ENCODE assay signal across 8 cellular contexts in genomic region chr17:8185580-8186445, GRCh38. TPM values are rescaled to one million over a fixed set of nuclear protein-coding genes. Genes with fewer than 3 reads are reported as not detected.
A peak's percentile ranks its signal among the peaks of the same experiment; 100 is the strongest.
DNase-seq lines count a peak whose midpoint lies in the region; ATAC-seq and TF ChIP-seq lines count a peak whose summit lies in the region.

No MANE protein-coding gene starts in this region.

- no peaks in the 10 kb centered on the region for H3K36me3 Mint-ChIP-seq in activated T-helper 17 cell treated with anti-CD3 and anti-CD28 coated beads, Interleukin-2, amount 50 U/mL, for 72 hours (ENCODE audit: low read depth)

- H3K9me3 ChIP-seq in DND-41 (ENCODE audit: insufficient read depth, low read length, severe bottlenecking): no peaks in the 10 kb centered on the region
- H3K9me3 ChIP-seq in neural cell (ENCODE audit: low read length): no peaks in the 10 kb centered on the region

- TF ChIP-seq EP300 in neural cell (conservative IDR thresholded peaks at IDR 0.05; ENCODE audit: poor library complexity, severe bottlenecking): no peak

- peak overlapping the region; percentile 70 for H3K9ac ChIP-seq in DND-41 (ENCODE audit: low read depth, low read length)
- H3K9ac ChIP-seq in neural cell (ENCODE audit: low read length): peak overlapping the region; percentile 77

- TF ChIP-seq RAD21 in neural cell (conservative IDR thresholded peaks at IDR 0.05): no peak

- H3K27ac ChIP-seq in DND-41 (ENCODE audit: low read length) (peak overlapping the region; percentile 99), HL-60 (replicated peaks) (peak overlapping the region; percentile 61), neural cell (ENCODE audit: low read length) (peak overlapping the region; percentile 87)

- DNase-seq in DND-41 (peak; percentile 83), HL-60 (ENCODE audit: low read depth in 1 of 2, low spot score in 1 of 2) (peak in 1 of 2 experiments; percentile 63), RPMI7951 (ENCODE audit: low read depth) (peak; percentile 61), fibroblast of villous mesenchyme (ENCODE audit: low read depth) (peak; percentile 74)
- peak; percentile 93 for DNase-seq in stimulated activated naive CD8-positive, alpha-beta T cell treated with anti-CD3 and anti-CD28 coated beads, Interleukin-15, Interleukin-2, amounts not matched to agents 100 U/mL and 50 U/mL, for 24 hours

- peak overlapping the region; percentile 55 to 80 for H3K4me3 ChIP-seq in DND-41 (ENCODE audit: low read depth in 1 of 2, low read length in 2 of 2)
- H3K4me3 ChIP-seq in HL-60 (replicated peaks; ENCODE audit: insufficient read depth, low read length): peak overlapping the region; percentile 79
- peak overlapping the region; percentile 98 for H3K4me3 ChIP-seq in fibroblast of villous mesenchyme (ENCODE audit: low read depth, low read length)
- peak overlapping the region; percentile 100 for H3K4me3 ChIP-seq in neural cell (ENCODE audit: low read length)

- H3K4me2 ChIP-seq in DND-41 (ENCODE audit: insufficient read depth, low read length) (peak overlapping the region; percentile 91), neural cell (ENCODE audit: low read length) (peak overlapping the region; percentile 80)

- no peak for TF ChIP-seq CTCF in DND-41 (IDR thresholded peaks at IDR 0.05; ENCODE audit: borderline replicate concordance, extremely low read depth, low read length, poor library complexity, severe bottlenecking)
- no peak for TF ChIP-seq CTCF in HL-60 (IDR thresholded peaks at IDR 0.05; ENCODE audit: insufficient read depth, low read length)
- TF ChIP-seq CTCF in fibroblast of villous mesenchyme (IDR thresholded peaks at IDR 0.05; ENCODE audit: insufficient read depth, low read depth, low read length): no peak
- TF ChIP-seq CTCF in neural cell (IDR thresholded peaks at IDR 0.05; ENCODE audit: poor library complexity, severe bottlenecking): no peak

- H3K4me3 Mint-ChIP-seq in activated T-helper 17 cell treated with anti-CD3 and anti-CD28 coated beads, Interleukin-2, amount 50 U/mL, for 72 hours: no peak overlapping the region

- H3K79me2 ChIP-seq in DND-41 (ENCODE audit: insufficient read depth, low read length): peaks cover 17% of the 10 kb centered on the region
- H3K79me2 ChIP-seq in neural cell (replicated peaks; ENCODE audit: insufficient read depth, low read length): no peaks in the 10 kb centered on the region

- H3K4me1 Mint-ChIP-seq in activated T-helper 17 cell treated with anti-CD3 and anti-CD28 coated beads, Interleukin-2, amount 50 U/mL, for 72 hours: peaks cover 2% of the 10 kb centered on the region

- no peaks in the 10 kb centered on the region for H3K9me2 ChIP-seq in neural cell (ENCODE audit: insufficient read depth, low read length)

- H3K4me1 ChIP-seq in DND-41 (ENCODE audit: insufficient read depth, low read length): peaks cover 51% of the 10 kb centered on the region

- no peak overlapping the region for H3K27ac Mint-ChIP-seq in activated T-helper 17 cell treated with anti-CD3 and anti-CD28 coated beads, Interleukin-2, amount 50 U/mL, for 72 hours

- ATAC-seq in DND-41 (ENCODE audit: insufficient read depth, low read depth) (0 out of 3 replicates have a peak, but pooled peaks have one; percentile 2), HG02884 (IDR thresholded peaks at IDR 0.05; ENCODE audit: unreplicated experiment) (no peak)
- ATAC-seq in activated T-helper 17 cell treated with anti-CD3 and anti-CD28 coated beads, Interleukin-2, amount 50 U/mL, for 72 hours (replicated peaks): peak; percentile 21
- ATAC-seq in stimulated activated naive CD8-positive, alpha-beta T cell treated with anti-CD3 and anti-CD28 coated beads, Interleukin-15, Interleukin-2, amounts not matched to agents 100 U/mL and 50 U/mL, for 24 hours: peak; percentile 4

- H3K27me3 ChIP-seq in DND-41 (ENCODE audit: insufficient read depth, low read length, poor library complexity): no peaks in the 10 kb centered on the region
- no peaks in the 10 kb centered on the region for H3K27me3 ChIP-seq in HL-60 (ENCODE audit: insufficient read depth, poor library complexity, severe bottlenecking)
- no peaks in the 10 kb centered on the region for H3K27me3 ChIP-seq in neural cell (ENCODE audit: insufficient read depth, low read depth, low read length)

- H4K20me1 ChIP-seq in DND-41 (ENCODE audit: insufficient read depth, low read length): peaks cover 13% of the 10 kb centered on the region
- H4K20me1 ChIP-seq in neural cell (ENCODE audit: insufficient read depth): peaks cover 3% of the 10 kb centered on the region

- peaks cover 7% of the 10 kb centered on the region for H3F3A ChIP-seq in neural cell (ENCODE audit: insufficient read depth, low read length, poor library complexity, severe bottlenecking)

- no peaks in the 10 kb centered on the region for H3K27me3 Mint-ChIP-seq in activated T-helper 17 cell treated with anti-CD3 and anti-CD28 coated beads, Interleukin-2, amount 50 U/mL, for 72 hours

- no peaks in the 10 kb centered on the region for H3K9me3 Mint-ChIP-seq in activated T-helper 17 cell treated with anti-CD3 and anti-CD28 coated beads, Interleukin-2, amount 50 U/mL, for 72 hours

- H3K36me3 ChIP-seq in DND-41 (ENCODE audit: insufficient read depth, low read length): no peaks in the 10 kb centered on the region; the same call in 1 of the 2 replicates
- H3K36me3 ChIP-seq in neural cell (ENCODE audit: insufficient read depth, low read length): no peaks in the 10 kb centered on the region

- H2AFZ ChIP-seq in DND-41 (ENCODE audit: low read depth, low read length) (peak overlapping the region; percentile 88), neural cell (ENCODE audit: low read depth, low read length) (no peak overlapping the region)

TF ChIP-seq in neural cell, 6 proteins besides CTCF, POLR2A, EP300 and RAD21:
- TF ChIP-seq POLR2AphosphoS5 (IDR thresholded peaks at IDR 0.05): peak; percentile 55
- TF ChIP-seq TAF1 (IDR thresholded peaks at IDR 0.05; ENCODE audit: low read depth): no peak
- TF ChIP-seq MXI1 (conservative IDR thresholded peaks at IDR 0.05; ENCODE audit: poor library complexity, severe bottlenecking): peak; percentile 56

RNA-seq across cellular contexts. Expression of gene BORCS6, which starts 4.2 kb away (rescaled TPM):
- total RNA-seq in RPMI7951 (2014; rRNA removed; shearing (Covaris generic)): 3.0 and 5.9 TPM in 2 replicates
- 1 to 10 TPM; 4.7 to 7.0 TPM for total RNA-seq in activated T-helper 17 cell treated with anti-CD3 and anti-CD28 coated beads, Interleukin-2, amount 50 U/mL, for 72 hours
- total RNA-seq in fibroblast of villous mesenchyme: 6.0 and 8.4 TPM in 2 replicates
- 12.1 and 13.7 TPM in 2 replicates for polyA plus RNA-seq in neural cell
- polyA minus RNA-seq in neural cell: 12.0 and 14.6 TPM in 2 replicates

RNA-seq across cellular contexts. Expression of gene TMEM107, which starts 9.6 kb away (rescaled TPM):
- total RNA-seq in RPMI7951 (2014; rRNA removed; shearing (Covaris generic)): 53.3 and 64.7 TPM in 2 replicates
- total RNA-seq in activated T-helper 17 cell treated with anti-CD3 and anti-CD28 coated beads, Interleukin-2, amount 50 U/mL, for 72 hours: 10 to 100 TPM; 43.3 to 45.3 TPM
- total RNA-seq in fibroblast of villous mesenchyme: 15.5 and 23.7 TPM in 2 replicates
- polyA plus RNA-seq in neural cell: 23.3 and 31.7 TPM in 2 replicates
- polyA minus RNA-seq in neural cell: 46.0 and 56.4 TPM in 2 replicates

RNA-seq across cellular contexts. Expression of gene VAMP2, which starts 23.1 kb away (rescaled TPM):
- total RNA-seq in RPMI7951 (2014; rRNA removed; shearing (Covaris generic)): 2.0 and 2.1 TPM in 2 replicates
- 10 to 100 TPM; 41.7 to 66.2 TPM for total RNA-seq in activated T-helper 17 cell treated with anti-CD3 and anti-CD28 coated beads, Interleukin-2, amount 50 U/mL, for 72 hours
- 5.6 and 6.1 TPM in 2 replicates for total RNA-seq in fibroblast of villous mesenchyme
- 91.6 and 98.3 TPM in 2 replicates for polyA plus RNA-seq in neural cell
- 80.3 and 88.3 TPM in 2 replicates for polyA minus RNA-seq in neural cell

RNA-seq across cellular contexts. Expression of gene AURKB, which starts 24.6 kb away (rescaled TPM):
- total RNA-seq in RPMI7951 (2014; rRNA removed; shearing (Covaris generic)): 94.7 and 97.8 TPM in 2 replicates
- 100 to 1,000 TPM; 158 to 161 TPM for total RNA-seq in activated T-helper 17 cell treated with anti-CD3 and anti-CD28 coated beads, Interleukin-2, amount 50 U/mL, for 72 hours
- 12.9 and 19.0 TPM in 2 replicates for total RNA-seq in fibroblast of villous mesenchyme
- 0.84 and 4.8 TPM in 2 replicates for polyA plus RNA-seq in neural cell
- polyA minus RNA-seq in neural cell: 0.97 and 2.9 TPM in 2 replicates

RNA-seq across cellular contexts. Expression of gene PER1, which starts 33.6 kb away (rescaled TPM):
- total RNA-seq in RPMI7951 (2014; rRNA removed; shearing (Covaris generic)): 3.0 and 8.2 TPM in 2 replicates
- total RNA-seq in activated T-helper 17 cell treated with anti-CD3 and anti-CD28 coated beads, Interleukin-2, amount 50 U/mL, for 72 hours: 100 to 1,000 TPM in 1 of 2 donors, 10 to 100 TPM in 1; 52.0 to 269 TPM
- 5.5 and 12.5 TPM in 2 replicates for total RNA-seq in fibroblast of villous mesenchyme
- polyA plus RNA-seq in neural cell: 1.9 and 2.0 TPM in 2 replicates
- 16.8 and 20.2 TPM in 2 replicates for polyA minus RNA-seq in neural cell
